Comparison of ENCODE assay signal across 8 cellular contexts in genomic region chr3:74267583-74268184, GRCh38.
DNase-seq lines count a peak whose midpoint lies in the region; ATAC-seq and TF ChIP-seq lines count a peak whose summit lies in the region.

No MANE protein-coding gene starts in this region.

- H3K9me2 ChIP-seq in MM.1S (replicated peaks; ENCODE audit: insufficient read depth, low read length), result no peaks in the 10 kb centered on the region

- H3K27me3 ChIP-seq in MM.1S (replicated peaks; ENCODE audit: insufficient read depth, low read length) (no peaks in the 10 kb centered on the region), upper lobe of right lung (no peaks in the 10 kb centered on the region)

- H3K27ac ChIP-seq in MM.1S (ENCODE audit: low read length) (no peak overlapping the region), upper lobe of right lung (no peak overlapping the region)

- TF ChIP-seq CTCF in MM.1S (IDR thresholded peaks at IDR 0.05; ENCODE audit: low read length) (peak; percentile 36), astrocyte of the cerebellum (IDR thresholded peaks at IDR 0.05; ENCODE audit: low read depth, low read length, missing control alignments) (peak; percentile 87), upper lobe of right lung (IDR thresholded peaks at IDR 0.05) (peak; percentile 73)

- H2AFZ ChIP-seq in MM.1S (ENCODE audit: low read length), result no peak overlapping the region

- H3F3A ChIP-seq in MM.1S (ENCODE audit: insufficient read depth, low read length), result no peaks in the 10 kb centered on the region

- peak; percentile 38 for DNase-seq in Ammon's horn (ENCODE audit: low spot score)
- no peak for DNase-seq in MM.1S
- DNase-seq in astrocyte of the cerebellum (ENCODE audit: low read depth), result peak; percentile 43
- DNase-seq in iPS-NIHi7 (ENCODE audit: extremely low spot score), result peak; percentile 36
- DNase-seq in upper lobe of right lung, result no peak

- ATAC-seq in GM18511 (IDR thresholded peaks at IDR 0.05; ENCODE audit: unreplicated experiment), result peak; percentile 80
- peak; percentile 70 for ATAC-seq in upper lobe of right lung
- no peak for ATAC-seq in HG03135 (IDR thresholded peaks at IDR 0.05; ENCODE audit: unreplicated experiment)
- no peak for ATAC-seq in GM18873 (IDR thresholded peaks at IDR 0.05; ENCODE audit: low FRiP score, unreplicated experiment)

- in situ Hi-C loops in astrocyte of the cerebellum (cut with HindIII; ENCODE audit: low sequenced_read_pairs), result no loop called here

- H3K4me3 ChIP-seq in MM.1S (ENCODE audit: low read length) (no peak overlapping the region), astrocyte of the cerebellum (ENCODE audit: low read depth, low read length) (no peak overlapping the region), upper lobe of right lung (no peak overlapping the region)

- no peak overlapping the region for H3K4me2 ChIP-seq in MM.1S (ENCODE audit: low read depth, low read length)

- H3K36me3 ChIP-seq in MM.1S (replicated peaks; ENCODE audit: insufficient read depth, low read length), result no peaks in the 10 kb centered on the region
- H3K36me3 ChIP-seq in upper lobe of right lung, result no peaks in the 10 kb centered on the region

- H3K79me2 ChIP-seq in MM.1S (ENCODE audit: low read length), result no peaks in the 10 kb centered on the region

- H3K9me3 ChIP-seq in MM.1S (replicated peaks; ENCODE audit: insufficient read depth, low read length) (no peaks in the 10 kb centered on the region), upper lobe of right lung (no peaks in the 10 kb centered on the region)

- intact Hi-C loops in upper lobe of right lung (cut with DNase I), result no loop called here

- H3K4me1 ChIP-seq in MM.1S (ENCODE audit: low read length) (no peaks in the 10 kb centered on the region), upper lobe of right lung (no peaks in the 10 kb centered on the region)

- no peaks in the 10 kb centered on the region for H4K20me1 ChIP-seq in MM.1S (ENCODE audit: insufficient read depth, low read length)

- no peak overlapping the region for H3K9ac ChIP-seq in MM.1S (ENCODE audit: low read length)

Comparison
In these comparisons a context has a peak if more than half of its experiments do, and no peak if none do; other contexts are left out.
1. DNase-seq: peak in Ammon's horn (single experiment), astrocyte of the cerebellum (single experiment) and iPS-NIHi7 (single experiment); none in MM.1S (single experiment) and upper lobe of right lung (single experiment).
2. ATAC-seq: peak in GM18511 (single experiment) and upper lobe of right lung (single experiment); none in HG03135 (single experiment) and GM18873 (single experiment).
3. CTCF ChIP-seq: peak in every context shown above with its lines; median percentile 87 in astrocyte of the cerebellum; 73 in upper lobe of right lung; 36 in MM.1S.